1 cellular context compared by ENCODE assay signal in the genomic region with DNA sequence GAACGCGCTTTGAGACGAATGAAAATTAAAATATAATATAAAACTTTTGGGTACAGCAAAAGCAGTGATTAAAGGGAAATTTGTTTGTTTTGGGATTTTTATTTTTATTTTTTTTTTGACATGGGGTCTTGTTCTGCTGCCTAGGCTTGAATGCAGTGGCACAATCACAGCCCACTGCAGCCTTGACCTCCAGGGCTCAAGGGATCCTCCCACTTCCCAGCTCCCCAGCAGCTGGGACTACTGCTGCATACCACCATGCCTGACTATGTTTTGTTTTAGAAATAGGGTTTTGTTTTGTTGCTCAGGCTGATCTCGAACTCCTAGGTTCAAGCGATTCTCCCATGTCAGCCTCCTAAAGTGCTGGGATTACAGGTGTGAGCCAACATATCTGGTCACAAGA.
A peak's percentile ranks its signal among the peaks of the same experiment; 100 is the strongest.
TF ChIP-seq lines count a peak whose summit lies in the region.

No MANE protein-coding gene starts in this region.

TF ChIP-seq in HepG2, 621 proteins besides CTCF, POLR2A, EP300 and RAD21:
- TF ChIP-seq BORCS8-MEF2B (CRISPR knock-in tag; IDR thresholded peaks at IDR 0.05) (no peak), MXI1 (IDR thresholded peaks at IDR 0.05; ENCODE audit: borderline replicate concordance, low read depth, low read length) (no peak), GRHL1 (CRISPR knock-in tag; conservative IDR thresholded peaks at IDR 0.05) (no peak), SAFB2 (CRISPR knock-in tag; IDR thresholded peaks at IDR 0.05; ENCODE audit: borderline replicate concordance, low read depth) (no peak), ZNF670 (CRISPR knock-in tag; IDR thresholded peaks at IDR 0.05; ENCODE audit: borderline replicate concordance) (no peak), ZNF644 (CRISPR knock-in tag; IDR thresholded peaks at IDR 0.05; ENCODE audit: low read depth) (no peak), GATAD1 (CRISPR knock-in tag; IDR thresholded peaks at IDR 0.05) (no peak), ZFP36 (IDR thresholded peaks at IDR 0.05; ENCODE audit: borderline replicate concordance, low read depth, low read length, partially characterized antibody) (no peak), NR2F6 (IDR thresholded peaks at IDR 0.05) (peak; percentile 65), NR2F6 (CRISPR knock-in tag; IDR thresholded peaks at IDR 0.05) (peak; percentile 76), KLF15 (CRISPR knock-in tag; IDR thresholded peaks at IDR 0.05; ENCODE audit: borderline replicate concordance) (no peak), SUZ12 (IDR thresholded peaks at IDR 0.05; ENCODE audit: low read depth, low read length) (no peak), HDAC1 (CRISPR knock-in tag; IDR thresholded peaks at IDR 0.05) (no peak), FOXA1 (IDR thresholded peaks at IDR 0.05) (no peak), FOXA1 (CRISPR knock-in tag; IDR thresholded peaks at IDR 0.05) (no peak), SP5 (CRISPR knock-in tag; IDR thresholded peaks at IDR 0.05; ENCODE audit: borderline replicate concordance, low read depth) (0 out of 2 replicates have a peak, but pooled peaks have one; percentile 31), THYN1 (CRISPR knock-in tag; IDR thresholded peaks at IDR 0.05; ENCODE audit: borderline replicate concordance, low read depth) (no peak), GLI4 (CRISPR knock-in tag; IDR thresholded peaks at IDR 0.05; ENCODE audit: borderline replicate concordance) (no peak)
TF ChIP-seq in HepG2: peak in this region for 2.
